In the genomic region with DNA sequence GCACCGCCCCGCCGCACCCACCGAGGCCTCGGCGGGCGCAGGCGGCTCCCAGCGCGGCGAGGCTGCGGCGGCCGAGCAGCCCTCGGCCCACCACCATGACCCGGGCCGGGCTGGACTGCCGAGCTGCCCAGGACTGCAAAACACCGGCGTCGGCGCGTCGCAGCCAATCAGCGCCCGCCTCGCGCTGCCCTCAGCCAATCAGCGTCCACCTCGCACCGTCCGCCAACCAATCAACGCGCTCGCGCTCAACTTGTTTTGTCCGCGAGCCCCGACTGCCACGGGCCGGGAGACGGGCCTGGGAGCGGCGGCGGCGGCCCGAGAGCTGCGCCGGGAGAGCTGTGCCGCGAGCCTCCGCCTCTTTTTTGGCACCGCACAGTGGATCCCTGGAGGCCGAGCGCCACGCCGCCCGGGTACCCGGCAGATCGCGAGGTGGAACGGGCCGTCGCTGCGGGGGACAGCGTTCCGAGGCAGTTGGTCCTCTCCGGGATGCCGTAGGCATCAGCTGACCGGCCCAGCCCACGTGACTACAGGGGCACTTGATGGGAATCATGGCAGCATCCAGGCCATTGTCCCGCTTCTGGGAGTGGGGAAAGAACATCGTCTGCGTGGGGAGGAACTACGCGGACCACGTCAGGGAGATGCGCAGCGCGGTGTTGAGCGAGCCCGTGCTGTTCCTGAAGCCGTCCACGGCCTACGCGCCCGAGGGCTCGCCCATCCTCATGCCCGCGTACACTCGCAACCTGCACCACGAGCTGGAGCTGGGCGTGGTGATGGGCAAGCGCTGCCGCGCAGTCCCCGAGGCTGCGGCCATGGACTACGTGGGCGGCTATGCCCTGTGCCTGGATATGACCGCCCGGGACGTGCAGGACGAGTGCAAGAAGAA, we compare ENCODE assay signal across 1 cellular context.
TF ChIP-seq lines count a peak whose summit lies in the region.

FAHD1 (plus strand) TSS at position 516 of the 883 bp plus-strand sequence; CDS start at position 549, 33 bp downstream.
HAGH (minus strand) TSS at position 135 of the 883 bp plus-strand sequence; CDS start at position 97, 38 bp downstream.

TF ChIP-seq in HepG2, 621 proteins besides CTCF, POLR2A, EP300 and RAD21 (continued from another document):
- TF ChIP-seq, protein P1, sequence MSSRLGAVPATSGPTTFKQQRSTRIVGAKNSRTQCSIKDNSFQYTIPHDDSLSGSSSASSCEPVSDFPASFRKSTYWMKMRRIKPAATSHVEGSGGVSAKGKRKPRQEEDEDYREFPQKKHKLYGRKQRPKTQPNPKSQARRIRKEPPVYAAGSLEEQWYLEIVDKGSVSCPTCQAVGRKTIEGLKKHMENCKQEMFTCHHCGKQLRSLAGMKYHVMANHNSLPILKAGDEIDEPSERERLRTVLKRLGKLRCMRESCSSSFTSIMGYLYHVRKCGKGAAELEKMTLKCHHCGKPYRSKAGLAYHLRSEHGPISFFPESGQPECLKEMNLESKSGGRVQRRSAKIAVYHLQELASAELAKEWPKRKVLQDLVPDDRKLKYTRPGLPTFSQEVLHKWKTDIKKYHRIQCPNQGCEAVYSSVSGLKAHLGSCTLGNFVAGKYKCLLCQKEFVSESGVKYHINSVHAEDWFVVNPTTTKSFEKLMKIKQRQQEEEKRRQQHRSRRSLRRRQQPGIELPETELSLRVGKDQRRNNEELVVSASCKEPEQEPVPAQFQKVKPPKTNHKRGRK (CRISPR knock-in tag; IDR thresholded peaks at IDR 0.05) = no peak
- peak; percentile 44; the same call in 1 of the 2 replicates for TF ChIP-seq NFIC (IDR thresholded peaks at IDR 0.05; ENCODE audit: low read length)
- TF ChIP-seq CHCHD3 (CRISPR knock-in tag; IDR thresholded peaks at IDR 0.05) = no peak
- no peak; the same call in 1 of the 2 replicates for TF ChIP-seq ZNF629 (CRISPR knock-in tag; conservative IDR thresholded peaks at IDR 0.05)
- TF ChIP-seq, protein P2, sequence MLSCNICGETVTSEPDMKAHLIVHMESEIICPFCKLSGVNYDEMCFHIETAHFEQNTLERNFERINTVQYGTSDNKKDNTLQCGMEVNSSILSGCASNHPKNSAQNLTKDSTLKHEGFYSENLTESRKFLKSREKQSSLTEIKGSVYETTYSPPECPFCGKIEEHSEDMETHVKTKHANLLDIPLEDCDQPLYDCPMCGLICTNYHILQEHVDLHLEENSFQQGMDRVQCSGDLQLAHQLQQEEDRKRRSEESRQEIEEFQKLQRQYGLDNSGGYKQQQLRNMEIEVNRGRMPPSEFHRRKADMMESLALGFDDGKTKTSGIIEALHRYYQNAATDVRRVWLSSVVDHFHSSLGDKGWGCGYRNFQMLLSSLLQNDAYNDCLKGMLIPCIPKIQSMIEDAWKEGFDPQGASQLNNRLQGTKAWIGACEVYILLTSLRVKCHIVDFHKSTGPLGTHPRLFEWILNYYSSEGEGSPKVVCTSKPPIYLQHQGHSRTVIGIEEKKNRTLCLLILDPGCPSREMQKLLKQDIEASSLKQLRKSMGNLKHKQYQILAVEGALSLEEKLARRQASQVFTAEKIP (CRISPR knock-in tag; IDR thresholded peaks at IDR 0.05; ENCODE audit: borderline replicate concordance) = no peak
- peak; percentile 81; the same call in 1 of the 2 replicates for TF ChIP-seq REXO4 (CRISPR knock-in tag; IDR thresholded peaks at IDR 0.05; ENCODE audit: borderline replicate concordance)
- TF ChIP-seq ZNF143 (CRISPR knock-in tag; IDR thresholded peaks at IDR 0.05) = peak; percentile 63
- peak; percentile 79 for TF ChIP-seq HIVEP1 (CRISPR knock-in tag; IDR thresholded peaks at IDR 0.05)
- 0 out of 2 replicates have a peak, but pooled peaks have one; percentile 32 for TF ChIP-seq ZNF878 (CRISPR knock-in tag; IDR thresholded peaks at IDR 0.05)
- no peak for TF ChIP-seq ZFP37 (CRISPR knock-in tag; IDR thresholded peaks at IDR 0.05; ENCODE audit: borderline replicate concordance)
- TF ChIP-seq RBM39 (IDR thresholded peaks at IDR 0.05; ENCODE audit: low read depth, low read length, poor library complexity, severe bottlenecking) = no peak
- TF ChIP-seq ZNF407 (CRISPR knock-in tag; IDR thresholded peaks at IDR 0.05; ENCODE audit: not compliant biosample characterization) = peak; percentile 93
- TF ChIP-seq ZNF3 (CRISPR knock-in tag; IDR thresholded peaks at IDR 0.05) = no peak
- peak; percentile 94; the same call in 1 of the 2 replicates for TF ChIP-seq SIN3A (IDR thresholded peaks at IDR 0.05; ENCODE audit: borderline replicate concordance, low read depth, low read length)
- TF ChIP-seq KDM6A (CRISPR knock-in tag; IDR thresholded peaks at IDR 0.05; ENCODE audit: low read depth) = no peak
- peak; percentile 94 for TF ChIP-seq PHF8 (CRISPR knock-in tag; IDR thresholded peaks at IDR 0.05)
- TF ChIP-seq YY1 (IDR thresholded peaks at IDR 0.05; ENCODE audit: insufficient read depth, insufficient replicate concordance, low read depth, low read length) = peak; percentile 92
- TF ChIP-seq SALL2 (CRISPR knock-in tag; IDR thresholded peaks at IDR 0.05) = peak; percentile 88
- peak; percentile 80 for TF ChIP-seq FOXC1 (CRISPR knock-in tag; IDR thresholded peaks at IDR 0.05; ENCODE audit: borderline replicate concordance)
- TF ChIP-seq, protein P3, sequence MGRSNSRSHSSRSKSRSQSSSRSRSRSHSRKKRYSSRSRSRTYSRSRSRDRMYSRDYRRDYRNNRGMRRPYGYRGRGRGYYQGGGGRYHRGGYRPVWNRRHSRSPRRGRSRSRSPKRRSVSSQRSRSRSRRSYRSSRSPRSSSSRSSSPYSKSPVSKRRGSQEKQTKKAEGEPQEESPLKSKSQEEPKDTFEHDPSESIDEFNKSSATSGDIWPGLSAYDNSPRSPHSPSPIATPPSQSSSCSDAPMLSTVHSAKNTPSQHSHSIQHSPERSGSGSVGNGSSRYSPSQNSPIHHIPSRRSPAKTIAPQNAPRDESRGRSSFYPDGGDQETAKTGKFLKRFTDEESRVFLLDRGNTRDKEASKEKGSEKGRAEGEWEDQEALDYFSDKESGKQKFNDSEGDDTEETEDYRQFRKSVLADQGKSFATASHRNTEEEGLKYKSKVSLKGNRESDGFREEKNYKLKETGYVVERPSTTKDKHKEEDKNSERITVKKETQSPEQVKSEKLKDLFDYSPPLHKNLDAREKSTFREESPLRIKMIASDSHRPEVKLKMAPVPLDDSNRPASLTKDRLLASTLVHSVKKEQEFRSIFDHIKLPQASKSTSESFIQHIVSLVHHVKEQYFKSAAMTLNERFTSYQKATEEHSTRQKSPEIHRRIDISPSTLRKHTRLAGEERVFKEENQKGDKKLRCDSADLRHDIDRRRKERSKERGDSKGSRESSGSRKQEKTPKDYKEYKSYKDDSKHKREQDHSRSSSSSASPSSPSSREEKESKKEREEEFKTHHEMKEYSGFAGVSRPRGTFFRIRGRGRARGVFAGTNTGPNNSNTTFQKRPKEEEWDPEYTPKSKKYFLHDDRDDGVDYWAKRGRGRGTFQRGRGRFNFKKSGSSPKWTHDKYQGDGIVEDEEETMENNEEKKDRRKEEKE (IDR thresholded peaks at IDR 0.05) = no peak
- no peak for TF ChIP-seq NFE2L1 (CRISPR knock-in tag; IDR thresholded peaks at IDR 0.05; ENCODE audit: borderline replicate concordance)
- TF ChIP-seq CEBPB (IDR thresholded peaks at IDR 0.05; ENCODE audit: borderline replicate concordance, low read depth, low read length) = no peak
- TF ChIP-seq TBX2 (CRISPR knock-in tag; IDR thresholded peaks at IDR 0.05; ENCODE audit: borderline replicate concordance) = peak; percentile 95
- peak; percentile 96 for TF ChIP-seq KDM2A (CRISPR knock-in tag; IDR thresholded peaks at IDR 0.05; ENCODE audit: borderline replicate concordance, low read depth)
- TF ChIP-seq MXI1 (IDR thresholded peaks at IDR 0.05; ENCODE audit: borderline replicate concordance, low read depth, low read length) = peak; percentile 67; the same call in 2 of the 3 replicates
- TF ChIP-seq, protein P4, sequence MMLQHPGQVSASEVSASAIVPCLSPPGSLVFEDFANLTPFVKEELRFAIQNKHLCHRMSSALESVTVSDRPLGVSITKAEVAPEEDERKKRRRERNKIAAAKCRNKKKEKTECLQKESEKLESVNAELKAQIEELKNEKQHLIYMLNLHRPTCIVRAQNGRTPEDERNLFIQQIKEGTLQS (CRISPR knock-in tag; IDR thresholded peaks at IDR 0.05) = peak; percentile 61
- TF ChIP-seq ELF3 (CRISPR knock-in tag; IDR thresholded peaks at IDR 0.05) = no peak
- no peak for TF ChIP-seq SKIL (CRISPR knock-in tag; IDR thresholded peaks at IDR 0.05; ENCODE audit: borderline replicate concordance)
- TF ChIP-seq HMG20A (CRISPR knock-in tag; IDR thresholded peaks at IDR 0.05; ENCODE audit: borderline replicate concordance) = no peak
- peak; percentile 78 for TF ChIP-seq BHLHE40 (IDR thresholded peaks at IDR 0.05; ENCODE audit: low read length)
- peak; percentile 94 for TF ChIP-seq RFXAP (CRISPR knock-in tag; IDR thresholded peaks at IDR 0.05; ENCODE audit: borderline replicate concordance)
- TF ChIP-seq TEF (CRISPR knock-in tag; IDR thresholded peaks at IDR 0.05) = no peak
- no peak for TF ChIP-seq ZBTB42 (CRISPR knock-in tag; IDR thresholded peaks at IDR 0.05)
TF ChIP-seq in HepG2: peak in this region for 374.
